In genomic region chr15:94370197-94370987, GRCh38 we compare ENCODE assay signal across 23 cellular contexts.
DNase-seq lines count a peak whose midpoint lies in the region; ATAC-seq, FAIRE-seq and TF ChIP-seq lines count a peak whose summit lies in the region.
"Had no signal": no experiment of that assay in that cellular context is flagged by ENCODE, and none has a peak within 500 bp of the region (broad histone marks: within the 10 kb centered on the region; RNA-seq: fewer than 3 reads in every experiment).

No MANE protein-coding gene starts in this region.

- no peaks in the 10 kb centered on the region for H3K27me3 ChIP-seq in bronchial epithelial cell (ENCODE audit: control insufficient read depth, insufficient read depth, low read length)
- H3K27me3 ChIP-seq in CD8-positive, alpha-beta T cell (ENCODE audit: insufficient read depth, low read length), result no peaks in the 10 kb centered on the region
- H3K27me3 ChIP-seq in sigmoid colon, result peaks cover 0 to 4% (median 0%) of the 10 kb centered on the region in 3 donors
- no peaks in the 10 kb centered on the region for H3K27me3 ChIP-seq in thyroid gland
- H3K27me3 ChIP-seq: SJCRH30, tibial artery had no signal

- H3K27ac ChIP-seq in CD8-positive, alpha-beta T cell (ENCODE audit: low read depth, low read length), result no peak overlapping the region
- H3K27ac ChIP-seq in sigmoid colon, result no peak overlapping the region
- H3K27ac ChIP-seq in thyroid gland, result no peak overlapping the region
- H3K27ac ChIP-seq: SJCRH30, tibial artery had no signal

- peaks cover 22% of the 10 kb centered on the region for H3K27me3 Mint-ChIP-seq in nephron (ENCODE audit: low read depth)
- no peaks in the 10 kb centered on the region for H3K27me3 Mint-ChIP-seq in CD8-positive, alpha-beta T cell (ENCODE audit: low read depth)
- H3K27me3 Mint-ChIP-seq: CD4-positive, CD25-positive, alpha-beta regulatory T cell; naive thymus-derived CD8-positive, alpha-beta T cell; stimulated activated naive B cell treated with anti-CD40 and anti-IgM and Interleukin-4, amounts not matched to agents 10 μg/mL and 1 μg/mL and 100 μg/mL, for 72 hours had no signal

- no peak for ATAC-seq in CD8-positive, alpha-beta T cell
- ATAC-seq: naive thymus-derived CD8-positive, alpha-beta T cell; stimulated activated naive B cell treated with anti-CD40 and anti-IgM and Interleukin-4, amounts not matched to agents 10 μg/mL and 1 μg/mL and 100 μg/mL, for 72 hours had no signal

- H3K36me3 Mint-ChIP-seq in nephron (ENCODE audit: low read depth), result no peaks in the 10 kb centered on the region
- peaks cover 75% of the 10 kb centered on the region for H3K36me3 Mint-ChIP-seq in CD8-positive, alpha-beta T cell

- DNase-seq in Ammon's horn (ENCODE audit: low spot score) (peak; percentile 57), NCI-H2227 treated with DMSO at 0.1 percent for 48 hours (lab: John Stamatoyannopoulos, UW) (peak; percentile 39), bronchial epithelial cell (ENCODE audit: low read depth) (peak; percentile 8), sigmoid colon (no peak), thyroid gland (no peak)
- DNase-seq in CD8-positive, alpha-beta T cell, result no peak
- no peak for DNase-seq in activated naive CD4-positive, alpha-beta T cell (lab: John Stamatoyannopoulos, UW)
- DNase-seq: ACHN; activated CD4-positive, CD25-positive, alpha-beta regulatory T cell treated with anti-CD3 and anti-CD28 coated beads, Interleukin-2, amount 50 U/mL, for 72 hours; CD4-positive, CD25-positive, alpha-beta regulatory T cell; central memory CD4-positive, alpha-beta T cell; DND-41; head of caudate nucleus; immature natural killer cell; Karpas-422; naive thymus-derived CD8-positive, alpha-beta T cell; NCI-H1436; NCI-H510A; SJCRH30; stimulated activated naive B cell treated with anti-CD40 and anti-IgM and Interleukin-4, amounts not matched to agents 10 μg/mL and 1 μg/mL and 100 μg/mL, for 72 hours; T-helper 9 cell; tibial artery had no signal

- WGBS in sigmoid colon, 2 donors, result 89 to 96% methylated on average over 10 of the region's 10 CpGs
- 91 to 95% methylated on average over 10 of the region's 10 CpGs for WGBS in thyroid gland, 2 donors

- peak overlapping the region; percentile 84 to 89 (median 85) for H3K27ac Mint-ChIP-seq in nephron
- H3K27ac Mint-ChIP-seq in CD8-positive, alpha-beta T cell, result no peak overlapping the region
- H3K27ac Mint-ChIP-seq: CD4-positive, CD25-positive, alpha-beta regulatory T cell; naive thymus-derived CD8-positive, alpha-beta T cell; stimulated activated naive B cell treated with anti-CD40 and anti-IgM and Interleukin-4, amounts not matched to agents 10 μg/mL and 1 μg/mL and 100 μg/mL, for 72 hours had no signal

- H3K4me1 ChIP-seq in CD8-positive, alpha-beta T cell (ENCODE audit: insufficient read depth, low read length), result no peaks in the 10 kb centered on the region
- H3K4me1 ChIP-seq in sigmoid colon, result no peaks in the 10 kb centered on the region
- no peaks in the 10 kb centered on the region for H3K4me1 ChIP-seq in thyroid gland
- H3K4me1 ChIP-seq: SJCRH30, tibial artery had no signal

- intact Hi-C loops in CD8-positive, alpha-beta T cell (cut with DNase I, micrococcal nuclease), result no loop called here
- intact Hi-C loops in sigmoid colon (cut with DNase I), result no loop called here
- intact Hi-C loops in thyroid gland (cut with DNase I), result no loop called here

- CTCF ChIA-PET in CD8-positive, alpha-beta T cell (lab: Charles Lee), result no interaction called here

- H3K4me3 Mint-ChIP-seq in nephron, result peak overlapping the region in 2 of 3 experiments; percentile 19 to 63
- H3K4me3 Mint-ChIP-seq in CD8-positive, alpha-beta T cell, result no peak overlapping the region
- H3K4me3 Mint-ChIP-seq: CD4-positive, CD25-positive, alpha-beta regulatory T cell; immature natural killer cell; naive thymus-derived CD8-positive, alpha-beta T cell; stimulated activated naive B cell treated with anti-CD40 and anti-IgM and Interleukin-4, amounts not matched to agents 10 μg/mL and 1 μg/mL and 100 μg/mL, for 72 hours had no signal

- H3K9me3 ChIP-seq in CD8-positive, alpha-beta T cell (ENCODE audit: low read length), result no peaks in the 10 kb centered on the region
- H3K9me3 ChIP-seq in sigmoid colon, result no peaks in the 10 kb centered on the region
- H3K9me3 ChIP-seq in thyroid gland, result no peaks in the 10 kb centered on the region
- H3K9me3 ChIP-seq: SJCRH30, tibial artery had no signal

- no peaks in the 10 kb centered on the region for H3K9me3 Mint-ChIP-seq in nephron
- no peaks in the 10 kb centered on the region for H3K9me3 Mint-ChIP-seq in CD8-positive, alpha-beta T cell
- H3K9me3 Mint-ChIP-seq: CD4-positive, CD25-positive, alpha-beta regulatory T cell; immature natural killer cell; naive thymus-derived CD8-positive, alpha-beta T cell; stimulated activated naive B cell treated with anti-CD40 and anti-IgM and Interleukin-4, amounts not matched to agents 10 μg/mL and 1 μg/mL and 100 μg/mL, for 72 hours had no signal

- H3K36me3 ChIP-seq in bronchial epithelial cell (ENCODE audit: control insufficient read depth, insufficient read depth, low read length) (peaks cover 3% of the 10 kb centered on the region), sigmoid colon (no peaks in the 10 kb centered on the region), thyroid gland (no peaks in the 10 kb centered on the region)
- no peaks in the 10 kb centered on the region for H3K36me3 ChIP-seq in CD8-positive, alpha-beta T cell (ENCODE audit: insufficient read depth, low read length)
- H3K36me3 ChIP-seq: SJCRH30, tibial artery had no signal

- FAIRE-seq in bronchial epithelial cell (lab: Jason Lieb, UNC), result no peak

- TF ChIP-seq CTCF in bronchial epithelial cell (IDR thresholded peaks at IDR 0.05; ENCODE audit: insufficient read depth, low read length, severe bottlenecking) (no peak), nephron (IDR thresholded peaks at IDR 0.05; ENCODE audit: unreplicated experiment in 3 of 3) (no peak), sigmoid colon (IDR thresholded peaks at IDR 0.05) (no peak), thyroid gland (IDR thresholded peaks at IDR 0.05) (no peak)
- no peak for TF ChIP-seq CTCF in CD8-positive, alpha-beta T cell (IDR thresholded peaks at IDR 0.05)

- TF ChIP-seq EP300 in sigmoid colon (IDR thresholded peaks at IDR 0.05), result no peak

- POLR2A ChIA-PET in CD8-positive, alpha-beta T cell (lab: Charles Lee), result interaction anchor here (0.6 kb wide), 1 partner anchor 17 kb away, joined by 3 read pairs; no protein-coding TSS in a partner anchor

- H3K4me3 ChIP-seq in bronchial epithelial cell (ENCODE audit: low read depth, low read length), result no peak overlapping the region
- no peak overlapping the region for H3K4me3 ChIP-seq in CD8-positive, alpha-beta T cell (ENCODE audit: low read depth, low read length)
- H3K4me3 ChIP-seq in sigmoid colon, result no peak overlapping the region
- no peak overlapping the region for H3K4me3 ChIP-seq in thyroid gland (replicated peaks in 1 of 3)
- H3K4me3 ChIP-seq: SJCRH30, tibial artery had no signal

- no peak for TF ChIP-seq POLR2A in sigmoid colon (IDR thresholded peaks at IDR 0.05)
- TF ChIP-seq POLR2A in thyroid gland (IDR thresholded peaks at IDR 0.05), result no peak

- H3K4me1 Mint-ChIP-seq in nephron, result peaks cover 41% of the 10 kb centered on the region
- no peaks in the 10 kb centered on the region for H3K4me1 Mint-ChIP-seq in CD8-positive, alpha-beta T cell (ENCODE audit: low read depth)
- H3K4me1 Mint-ChIP-seq: CD4-positive, CD25-positive, alpha-beta regulatory T cell; naive thymus-derived CD8-positive, alpha-beta T cell had no signal

Comparison
In these comparisons a context has a peak if more than half of its experiments do, and no peak if none do; other contexts are left out.
1. DNase-seq: peak in Ammon's horn (single experiment), NCI-H2227 treated with DMSO at 0.1 percent for 48 hours (single experiment) and bronchial epithelial cell (single experiment); none in CD8-positive, alpha-beta T cell (0 of 7), sigmoid colon (single experiment), thyroid gland (0 of 2) and activated naive CD4-positive, alpha-beta T cell (0 of 4).